In the genomic region with DNA sequence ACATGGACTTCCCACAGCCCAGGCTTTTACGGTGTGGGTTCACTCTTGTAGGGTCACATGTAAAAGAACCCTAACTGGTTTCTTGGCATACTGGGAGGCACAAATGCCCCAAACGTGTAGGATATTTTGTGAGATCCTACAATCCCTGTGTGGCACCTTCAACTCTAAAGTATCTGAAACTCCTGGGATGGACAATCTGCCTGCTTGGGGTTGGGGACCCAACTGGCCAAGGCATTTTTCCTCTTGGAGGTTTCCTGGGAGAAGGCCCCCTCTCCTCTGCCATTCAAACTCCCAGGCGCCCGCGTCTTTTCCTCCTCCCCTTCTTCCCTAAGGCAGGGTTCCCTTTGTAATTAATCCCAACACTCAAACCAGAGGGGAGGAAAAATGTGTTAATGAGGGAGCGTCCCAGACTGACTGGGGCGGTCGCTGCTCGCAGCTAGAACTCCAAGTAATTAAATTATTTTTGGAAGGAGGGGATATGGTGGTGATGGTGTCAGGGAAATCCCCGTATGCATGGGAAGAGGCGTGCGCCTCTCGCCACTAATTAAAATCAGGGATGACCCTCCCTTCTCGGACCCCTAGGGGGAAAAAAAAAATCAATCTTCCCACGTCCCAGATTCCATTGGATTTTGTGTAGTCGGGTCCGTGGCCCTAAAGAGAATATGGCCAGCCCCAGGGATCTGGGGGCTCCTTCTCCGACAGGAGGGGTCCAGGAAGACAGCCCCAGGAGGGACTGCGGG, we compare ENCODE assay signal across 8 cellular contexts. TPM values are rescaled to one million over a fixed set of nuclear protein-coding genes. Genes with fewer than 3 reads are reported as not detected.
DNase-seq lines count a peak whose midpoint lies in the region; ATAC-seq, FAIRE-seq and TF ChIP-seq lines count a peak whose summit lies in the region.

No MANE protein-coding gene starts in this region.

- 38 to 44% methylated on average over 19 of the region's 19 CpGs for WGBS in pancreas, 2 donors

- no peak overlapping the region for H3K27ac ChIP-seq in CD4-positive, alpha-beta T cell (ENCODE audit: low read depth, low read length)
- H3K27ac ChIP-seq in RWPE1 (peak overlapping the region; percentile 38; the same call in 1 of the 2 replicates), pancreas (peak overlapping the region in 2 of 4 donors; percentile 50 to 60)

- POLR2A ChIA-PET in CD4-positive, alpha-beta T cell (lab: Charles Lee): no interaction called here
- POLR2A ChIA-PET in RWPE1 (lab: Yijun Ruan, JAX; ENCODE audit: low non-redundant PET): no interaction called here

- no peaks in the 10 kb centered on the region for H3K4me1 ChIP-seq in pancreas

- H3K27me3 ChIP-seq in CD4-positive, alpha-beta T cell (ENCODE audit: control insufficient read depth, insufficient read depth, low read length): peaks cover 17% of the 10 kb centered on the region
- no peaks in the 10 kb centered on the region for H3K27me3 ChIP-seq in pancreas

- CTCF ChIA-PET in CD4-positive, alpha-beta T cell (lab: Charles Lee): no interaction called here
- CTCF ChIA-PET in RWPE1 (lab: Yijun Ruan, JAX): no interaction called here

- no peak for TF ChIP-seq CTCF in CD4-positive, alpha-beta T cell (IDR thresholded peaks at IDR 0.05)
- TF ChIP-seq CTCF in RWPE1 (conservative IDR thresholded peaks at IDR 0.05; ENCODE audit: low read depth) (no peak), fibroblast of pulmonary artery (IDR thresholded peaks at IDR 0.05; ENCODE audit: low read length, missing control alignments) (no peak), pancreas (IDR thresholded peaks at IDR 0.05) (no peak)

- H3K27ac Mint-ChIP-seq in CD4-positive, alpha-beta T cell: no peak overlapping the region

- intact Hi-C loops in CD4-positive, alpha-beta T cell (cut with DNase I, micrococcal nuclease): no loop called here
- intact Hi-C loops in pancreas (cut with DNase I): no loop called here

- no peak for ATAC-seq in CD4-positive, alpha-beta T cell (ENCODE audit: poor library complexity)
- peak in 2 of 4 donors; percentile 1 to 2 for ATAC-seq in pancreas
- no peak for ATAC-seq in HG03280 (IDR thresholded peaks at IDR 0.05; ENCODE audit: unreplicated experiment)
- ATAC-seq in GM21381 (IDR thresholded peaks at IDR 0.05; ENCODE audit: unreplicated experiment): no peak
- ATAC-seq in GM19324 (IDR thresholded peaks at IDR 0.05; ENCODE audit: low FRiP score, unreplicated experiment): no peak

- no peaks in the 10 kb centered on the region for H3K9me3 Mint-ChIP-seq in CD4-positive, alpha-beta T cell

- H3K4me3 Mint-ChIP-seq in CD4-positive, alpha-beta T cell: peak overlapping the region; percentile 44

- H3K4me3 ChIP-seq in fibroblast of pulmonary artery (replicated peaks; ENCODE audit: low read depth, low read length) (peak overlapping the region; percentile 75), pancreas (peak overlapping the region; percentile 39 to 86 (median 76))

- no peak for FAIRE-seq in pancreas (lab: Jason Lieb, UNC)

- H3K36me3 Mint-ChIP-seq in CD4-positive, alpha-beta T cell (ENCODE audit: low read depth): no peaks in the 10 kb centered on the region

- H3K27me3 Mint-ChIP-seq in CD4-positive, alpha-beta T cell: peaks cover 43% of the 10 kb centered on the region

- H3K4me1 Mint-ChIP-seq in CD4-positive, alpha-beta T cell (ENCODE audit: low read depth): peaks cover 9% of the 10 kb centered on the region

- no peak for DNase-seq in CD4-positive, alpha-beta T cell
- DNase-seq in RWPE1 (ENCODE audit: low spot score) (no peak), fibroblast of pulmonary artery (ENCODE audit: low read depth) (no peak), pancreas (no peak), cortex of kidney (lab: John Stamatoyannopoulos, UW) (no peak)

- H3K9me3 ChIP-seq in CD4-positive, alpha-beta T cell (ENCODE audit: control insufficient read depth, low read length): no peaks in the 10 kb centered on the region
- H3K9me3 ChIP-seq in pancreas: no peaks in the 10 kb centered on the region

- H3K36me3 ChIP-seq in pancreas: no peaks in the 10 kb centered on the region

RNA-seq across cellular contexts. Expression of gene VANGL2, which starts 0.7 kb away (rescaled TPM):
- not detected for total RNA-seq in CD4-positive, alpha-beta T cell
- total RNA-seq in pancreas: 1 to 10 TPM; 2.5 to 9.9 (median 4.4) TPM
- polyA plus RNA-seq in pancreas: 1 to 10 TPM; 3.6 to 4.3 TPM

RNA-seq across cellular contexts. Expression of gene NHLH1, which starts 32.8 kb away (rescaled TPM):
- under 1 TPM in 1 of 2 experiments, not detected in 1; 0.08 TPM for total RNA-seq in CD4-positive, alpha-beta T cell
- total RNA-seq in pancreas: not detected
- under 1 TPM; 0.11 to 0.14 TPM for polyA plus RNA-seq in pancreas

RNA-seq across cellular contexts. Expression of gene NCSTN, which starts 56.5 kb away (rescaled TPM):
- 10 to 100 TPM; 54.9 to 56.6 TPM for total RNA-seq in CD4-positive, alpha-beta T cell
- 10 to 100 TPM; 47.4 to 64.7 (median 49.6) TPM for total RNA-seq in pancreas
- 10 to 100 TPM; 29.7 to 56.4 TPM for polyA plus RNA-seq in pancreas

RNA-seq across cellular contexts. Expression of gene COPA, which starts 56.7 kb away (rescaled TPM):
- 100 to 1,000 TPM in 1 of 2 experiments, 10 to 100 TPM in 1; 95.0 to 107 TPM for total RNA-seq in CD4-positive, alpha-beta T cell
- total RNA-seq in pancreas: 100 to 1,000 TPM in 1 of 6 donors, 10 to 100 TPM in 5; 61.1 to 114 (median 83.4) TPM
- polyA plus RNA-seq in pancreas: 10 to 100 TPM; 34.7 to 50.4 TPM
